Comparison of ENCODE assay signal across 1 cellular context in genomic region chr5:122760281-122760680, GRCh38.
TF ChIP-seq lines count a peak whose summit lies in the region.

No MANE protein-coding gene starts in this region.

TF ChIP-seq in GM23338, 12 proteins besides CTCF, POLR2A, EP300 and RAD21 (continued from another document):
- TF ChIP-seq ETS1 (IDR thresholded peaks at IDR 0.05) = no peak
- TF ChIP-seq ZNF462 (CRISPR knock-in tag; IDR thresholded peaks at IDR 0.05) = no peak
- no peak for TF ChIP-seq ZNF114 (CRISPR knock-in tag; IDR thresholded peaks at IDR 0.05)
- TF ChIP-seq REST (IDR thresholded peaks at IDR 0.05; ENCODE audit: unreplicated experiment) = no peak
- TF ChIP-seq NANOG (IDR thresholded peaks at IDR 0.05; ENCODE audit: borderline replicate concordance) = no peak
- no peak for TF ChIP-seq JUNB (IDR thresholded peaks at IDR 0.05; ENCODE audit: unreplicated experiment)
- no peak for TF ChIP-seq POLR2AphosphoS5 (IDR thresholded peaks at IDR 0.05; ENCODE audit: low read depth)
- no peak for TF ChIP-seq STAT1 (IDR thresholded peaks at IDR 0.05; ENCODE audit: unreplicated experiment)
- no peak for TF ChIP-seq CREB1 (CRISPR knock-in tag; IDR thresholded peaks at IDR 0.05; ENCODE audit: low read depth)
